In the genomic region with DNA sequence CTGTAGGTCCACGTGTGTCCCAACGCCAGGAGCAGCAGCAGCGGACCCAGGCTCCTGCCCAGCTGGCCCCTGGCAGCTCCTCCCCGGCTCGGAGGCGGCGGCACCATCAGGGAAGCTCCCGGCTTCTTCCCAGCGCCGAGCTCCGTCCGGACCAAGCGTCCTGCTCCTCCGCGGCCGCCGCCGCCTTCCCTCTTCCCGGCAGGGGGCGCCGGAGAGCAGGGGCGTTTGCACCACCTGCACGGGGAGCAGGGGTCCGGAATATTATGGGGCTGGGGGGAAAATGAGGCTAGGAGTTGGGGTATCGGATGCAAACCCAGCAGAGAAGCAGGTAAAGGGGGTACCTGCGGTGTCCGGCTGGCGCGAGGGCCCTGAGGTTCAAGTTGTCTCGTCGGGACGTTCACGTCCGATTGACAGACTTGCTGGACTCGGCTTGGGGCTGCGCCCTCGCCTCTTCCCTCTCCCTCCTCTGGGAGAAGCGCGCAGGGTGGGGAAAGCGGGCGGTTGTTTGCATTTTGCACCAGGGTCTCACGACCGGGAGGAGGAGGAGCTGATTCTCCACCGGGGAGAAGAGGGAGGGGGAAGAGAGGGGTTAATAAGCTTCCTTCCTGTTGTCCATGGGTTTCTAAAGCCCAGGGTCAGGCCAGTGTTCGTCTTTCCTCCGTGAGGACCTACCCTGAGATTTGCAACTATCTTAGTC, we compare ENCODE assay signal across 8 cellular contexts. TPM values are rescaled to one million over a fixed set of nuclear protein-coding genes. Genes with fewer than 3 reads are reported as not detected.
DNase-seq lines count a peak whose midpoint lies in the region; ATAC-seq and TF ChIP-seq lines count a peak whose summit lies in the region.

TSS of gene CCBE1 (minus strand) at position 188 of the 697 bp plus-strand sequence.

- POLR2A ChIA-PET in Caco-2 (lab: Charles Lee), result no interaction called here

- peak in 1 of 2 experiments; percentile 28 for DNase-seq in Caco-2
- DNase-seq in GM20000 (ENCODE audit: low spot score), result peak; percentile 75
- DNase-seq in NCI-H1048 (lab: John Stamatoyannopoulos, UW), result peak; percentile 41
- DNase-seq in activated T-helper 1 cell treated with anti-CD3 and anti-CD28 coated beads, Interleukin-12 subunit alpha, Interleukin-12 subunit beta, Interleukin-2, Interleukin-4 antibody, amounts not matched to agents 30 ng/mL and 10 ng/mL and 1 ng/mL, durations not matched to agents 14 hours and 24 hours and 36 hours (ENCODE audit: low spot score), result peak; percentile 22
- DNase-seq in glutamatergic neuron, result peak; percentile 92
- peak; percentile 79 for DNase-seq in progenitor cell of endocrine pancreas (ENCODE audit: low spot score, unreplicated experiment)
- no peak for DNase-seq in OCI-M1 (lab: John Stamatoyannopoulos, UW)

- H3K27me3 Mint-ChIP-seq in Caco-2 (ENCODE audit: insufficient read depth, unreplicated experiment) (peaks cover 11% of the 10 kb centered on the region), glutamatergic neuron (ENCODE audit: unreplicated experiment) (peaks cover 6% of the 10 kb centered on the region), progenitor cell of endocrine pancreas (peaks cover 81% of the 10 kb centered on the region)
- peaks cover 65% of the 10 kb centered on the region for H3K27me3 Mint-ChIP-seq in activated T-helper 1 cell treated with anti-CD3 and anti-CD28 coated beads, Interleukin-12 subunit alpha, Interleukin-12 subunit beta, Interleukin-2, Interleukin-4 antibody, amounts not matched to agents 30 ng/mL and 10 ng/mL and 1 ng/mL, durations not matched to agents 14 hours and 24 hours and 36 hours (ENCODE audit: insufficient read depth)

- TF ChIP-seq CTCF in Caco-2 (IDR thresholded peaks at IDR 0.05; ENCODE audit: insufficient read depth in 1 of 2, low read depth in 1 of 2, low read length in 1 of 2, severe bottlenecking in 1 of 2, unreplicated experiment in 1 of 2) (peak; percentile 39 to 55), GM20000 (IDR thresholded peaks at IDR 0.05; ENCODE audit: extremely low read depth, missing control alignments) (peak; percentile 79), glutamatergic neuron (IDR thresholded peaks at IDR 0.05; ENCODE audit: partially characterized antibody, unreplicated experiment) (peak; percentile 99), progenitor cell of endocrine pancreas (IDR thresholded peaks at IDR 0.05; ENCODE audit: unreplicated experiment) (peak; percentile 98)

- BruUV-seq in Caco-2 (replicated peaks; lab: Mats Ljungman, UMichigan), result no TSS peak

- H3K27ac Mint-ChIP-seq in Caco-2 (ENCODE audit: unreplicated experiment), result no peak within 1 kb of the TSS
- no peak within 1 kb of the TSS for H3K27ac Mint-ChIP-seq in activated T-helper 1 cell treated with anti-CD3 and anti-CD28 coated beads, Interleukin-12 subunit alpha, Interleukin-12 subunit beta, Interleukin-2, Interleukin-4 antibody, amounts not matched to agents 30 ng/mL and 10 ng/mL and 1 ng/mL, durations not matched to agents 14 hours and 24 hours and 36 hours
- H3K27ac Mint-ChIP-seq in glutamatergic neuron (ENCODE audit: unreplicated experiment), result no peak within 1 kb of the TSS
- H3K27ac Mint-ChIP-seq in progenitor cell of endocrine pancreas, result no peak within 1 kb of the TSS

- ATAC-seq in HG03571 (IDR thresholded peaks at IDR 0.05; ENCODE audit: unreplicated experiment), result no peak

- CTCF ChIA-PET in Caco-2 (lab: Charles Lee), result interaction anchor here (1.5 kb wide), 1 partner anchor 126 kb away, joined by 5 read pairs; no protein-coding TSS in a partner anchor

- H3K4me1 ChIP-seq in Caco-2, result no peaks in the 10 kb centered on the region

- 0 out of 2 replicates have a peak within 1 kb of the TSS, but pooled peaks have one; percentile 2 for H3K4me3 ChIP-seq in Caco-2 (ENCODE audit: low read depth, low read length)

- no peaks in the 10 kb centered on the region for H3K27me3 ChIP-seq in Caco-2 (replicated peaks; ENCODE audit: control insufficient read depth, insufficient read depth, low read length)

- H3K4me1 Mint-ChIP-seq in Caco-2 (ENCODE audit: low read depth, unreplicated experiment), result peaks cover 7% of the 10 kb centered on the region
- peaks cover 5% of the 10 kb centered on the region for H3K4me1 Mint-ChIP-seq in activated T-helper 1 cell treated with anti-CD3 and anti-CD28 coated beads, Interleukin-12 subunit alpha, Interleukin-12 subunit beta, Interleukin-2, Interleukin-4 antibody, amounts not matched to agents 30 ng/mL and 10 ng/mL and 1 ng/mL, durations not matched to agents 14 hours and 24 hours and 36 hours (ENCODE audit: low read depth)
- peaks cover 4% of the 10 kb centered on the region for H3K4me1 Mint-ChIP-seq in glutamatergic neuron (ENCODE audit: low read depth, unreplicated experiment)
- H3K4me1 Mint-ChIP-seq in progenitor cell of endocrine pancreas (ENCODE audit: low read depth), result peaks cover 23% of the 10 kb centered on the region

- H3K36me3 Mint-ChIP-seq in Caco-2 (ENCODE audit: insufficient read depth, unreplicated experiment) (no peaks in the 10 kb centered on the region), glutamatergic neuron (ENCODE audit: unreplicated experiment) (no peaks in the 10 kb centered on the region), progenitor cell of endocrine pancreas (ENCODE audit: insufficient read depth) (no peaks in the 10 kb centered on the region)
- no peaks in the 10 kb centered on the region for H3K36me3 Mint-ChIP-seq in activated T-helper 1 cell treated with anti-CD3 and anti-CD28 coated beads, Interleukin-12 subunit alpha, Interleukin-12 subunit beta, Interleukin-2, Interleukin-4 antibody, amounts not matched to agents 30 ng/mL and 10 ng/mL and 1 ng/mL, durations not matched to agents 14 hours and 24 hours and 36 hours (ENCODE audit: low read depth)

- H3K9me3 ChIP-seq in Caco-2, result no peaks in the 10 kb centered on the region

- H3K36me3 ChIP-seq in Caco-2 (ENCODE audit: control insufficient read depth, insufficient read depth, low read length), result no peaks in the 10 kb centered on the region

- peak within 1 kb of the TSS; percentile 60 for H3K4me3 Mint-ChIP-seq in Caco-2 (ENCODE audit: unreplicated experiment)
- peak within 1 kb of the TSS; percentile 23 for H3K4me3 Mint-ChIP-seq in activated T-helper 1 cell treated with anti-CD3 and anti-CD28 coated beads, Interleukin-12 subunit alpha, Interleukin-12 subunit beta, Interleukin-2, Interleukin-4 antibody, amounts not matched to agents 30 ng/mL and 10 ng/mL and 1 ng/mL, durations not matched to agents 14 hours and 24 hours and 36 hours
- H3K4me3 Mint-ChIP-seq in glutamatergic neuron (ENCODE audit: unreplicated experiment), result peak within 1 kb of the TSS; percentile 82
- H3K4me3 Mint-ChIP-seq in progenitor cell of endocrine pancreas (ENCODE audit: low read depth), result peak within 1 kb of the TSS; percentile 68

- H3K9me3 Mint-ChIP-seq in Caco-2 (ENCODE audit: unreplicated experiment) (no peaks in the 10 kb centered on the region), glutamatergic neuron (ENCODE audit: unreplicated experiment) (no peaks in the 10 kb centered on the region), progenitor cell of endocrine pancreas (ENCODE audit: low read depth) (no peaks in the 10 kb centered on the region)
- no peaks in the 10 kb centered on the region for H3K9me3 Mint-ChIP-seq in activated T-helper 1 cell treated with anti-CD3 and anti-CD28 coated beads, Interleukin-12 subunit alpha, Interleukin-12 subunit beta, Interleukin-2, Interleukin-4 antibody, amounts not matched to agents 30 ng/mL and 10 ng/mL and 1 ng/mL, durations not matched to agents 14 hours and 24 hours and 36 hours

- intact Hi-C loops in Caco-2 (cut with micrococcal nuclease; ENCODE audit: unreplicated experiment), result no loop called here
- intact Hi-C loops in activated T-helper 1 cell treated with anti-CD3 and anti-CD28 coated beads, Interleukin-12 subunit alpha, Interleukin-12 subunit beta, Interleukin-2, Interleukin-4 antibody, amounts not matched to agents 30 ng/mL and 10 ng/mL and 1 ng/mL, durations not matched to agents 14 hours and 24 hours and 36 hours (cut with micrococcal nuclease), result loop anchor here (1.0 to 5.0 kb wide), 3 partner anchors 126 to 850 kb away; partner anchors contain the start of gene RAX

RNA-seq across cellular contexts. Expression of gene CCBE1, which starts in this region (rescaled TPM):
- total RNA-seq in Caco-2 (2022) (0.09 and 0.44 TPM in 2 replicates), glutamatergic neuron (ENCODE audit: unreplicated experiment) (0.81 TPM), progenitor cell of endocrine pancreas (1.1 and 1.2 TPM in 2 replicates)
- total RNA-seq in activated T-helper 1 cell treated with anti-CD3 and anti-CD28 coated beads, Interleukin-12 subunit alpha, Interleukin-12 subunit beta, Interleukin-2, Interleukin-4 antibody, amounts not matched to agents 30 ng/mL and 10 ng/mL and 1 ng/mL, durations not matched to agents 14 hours and 24 hours and 36 hours, result 0.02 TPM in 1 of 2 replicates, not detected in the other

Comparison
In these comparisons a context has a peak if more than half of its experiments do, and no peak if none do; other contexts are left out.
1. Peak in DNase-seq in activated T-helper 1 cell treated with anti-CD3 and anti-CD28 coated beads, Interleukin-12 subunit alpha, Interleukin-12 subunit beta, Interleukin-2, Interleukin-4 antibody, amounts not matched to agents 30 ng/mL and 10 ng/mL and 1 ng/mL, durations not matched to agents 14 hours and 24 hours and 36 hours; RNA of the gene not detected or under 1 TPM.
2. Peak in DNase-seq in glutamatergic neuron; RNA of the gene not detected or under 1 TPM.
3. H3K4me3 Mint-ChIP-seq: peak in every context shown above with its lines; median percentile 82 in glutamatergic neuron; 68 in progenitor cell of endocrine pancreas; 60 in Caco-2; 23 in activated T-helper 1 cell treated with anti-CD3 and anti-CD28 coated beads, Interleukin-12 subunit alpha, Interleukin-12 subunit beta, Interleukin-2, Interleukin-4 antibody, amounts not matched to agents 30 ng/mL and 10 ng/mL and 1 ng/mL, durations not matched to agents 14 hours and 24 hours and 36 hours.
4. CTCF ChIP-seq: peak in every context shown above with its lines; median percentile 99 in glutamatergic neuron; 98 in progenitor cell of endocrine pancreas; 79 in GM20000; 47 in Caco-2.